Comparison of ENCODE assay signal across 1 cellular context in genomic region chr20:3767434-3768341, GRCh38.
TF ChIP-seq lines count a peak whose summit lies in the region.

TSS of gene ADISSP (minus strand) at chr20:3767753. CDS start at chr20:3760100, 7,653 bp downstream.

TF ChIP-seq in GM12878, 131 proteins besides CTCF, POLR2A, EP300 and RAD21 (continued from another document):
- TF ChIP-seq ZBTB40 (IDR thresholded peaks at IDR 0.05; ENCODE audit: borderline replicate concordance): 0 out of 2 replicates have a peak, but pooled peaks have one; percentile 26
- no peak for TF ChIP-seq ETV6 (conservative IDR thresholded peaks at IDR 0.05 in 1 of 2, IDR thresholded peaks at IDR 0.05 in 1 of 2; ENCODE audit: borderline replicate concordance in 1 of 2, low read depth in 1 of 2)
- TF ChIP-seq RELA (IDR thresholded peaks at IDR 0.05; ENCODE audit: borderline replicate concordance, partially characterized antibody): no peak
- no peak for TF ChIP-seq IRF4 (IDR thresholded peaks at IDR 0.05; ENCODE audit: low read depth, low read length)
- TF ChIP-seq CHD2 (IDR thresholded peaks at IDR 0.05; ENCODE audit: borderline replicate concordance, low read depth, low read length): peak; percentile 99
- TF ChIP-seq ASH2L (IDR thresholded peaks at IDR 0.05; ENCODE audit: borderline replicate concordance, low read depth): no peak
- TF ChIP-seq NR2C1 (IDR thresholded peaks at IDR 0.05): peak; percentile 40; the same call in 1 of the 2 replicates
- TF ChIP-seq SP1 (IDR thresholded peaks at IDR 0.05; ENCODE audit: low read depth, low read length): peak; percentile 73
- TF ChIP-seq BHLHE40 (IDR thresholded peaks at IDR 0.05; ENCODE audit: borderline replicate concordance in 1 of 2, low read depth in 2 of 2, low read length in 1 of 2): peak; percentile 93 to 98
- no peak for TF ChIP-seq ZNF622 (IDR thresholded peaks at IDR 0.05)
- peak; percentile 6; the same call in 1 of the 3 replicates for TF ChIP-seq POU2F2 (IDR thresholded peaks at IDR 0.05; ENCODE audit: borderline replicate concordance, low read depth, low read length)
- TF ChIP-seq, protein P1, sequence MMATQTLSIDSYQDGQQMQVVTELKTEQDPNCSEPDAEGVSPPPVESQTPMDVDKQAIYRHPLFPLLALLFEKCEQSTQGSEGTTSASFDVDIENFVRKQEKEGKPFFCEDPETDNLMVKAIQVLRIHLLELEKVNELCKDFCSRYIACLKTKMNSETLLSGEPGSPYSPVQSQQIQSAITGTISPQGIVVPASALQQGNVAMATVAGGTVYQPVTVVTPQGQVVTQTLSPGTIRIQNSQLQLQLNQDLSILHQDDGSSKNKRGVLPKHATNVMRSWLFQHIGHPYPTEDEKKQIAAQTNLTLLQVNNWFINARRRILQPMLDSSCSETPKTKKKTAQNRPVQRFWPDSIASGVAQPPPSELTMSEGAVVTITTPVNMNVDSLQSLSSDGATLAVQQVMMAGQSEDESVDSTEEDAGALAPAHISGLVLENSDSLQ (IDR thresholded peaks at IDR 0.05): peak; percentile 74; the same call in 1 of the 2 replicates
- TF ChIP-seq SMARCA5 (IDR thresholded peaks at IDR 0.05): no peak; the same call in 1 of the 2 replicates
- TF ChIP-seq NR2F1 (conservative IDR thresholded peaks at IDR 0.05): peak; percentile 55
- TF ChIP-seq NFIC (IDR thresholded peaks at IDR 0.05; ENCODE audit: low read depth, low read length): no peak
- 0 out of 2 replicates have a peak, but pooled peaks have one; percentile 28 for TF ChIP-seq ZNF687 (IDR thresholded peaks at IDR 0.05)
- TF ChIP-seq USF2 (IDR thresholded peaks at IDR 0.05; ENCODE audit: borderline replicate concordance, low read depth, low read length): peak; percentile 86
- TF ChIP-seq NBN (IDR thresholded peaks at IDR 0.05): 0 out of 2 replicates have a peak, but pooled peaks have one; percentile 22
- TF ChIP-seq YBX1 (IDR thresholded peaks at IDR 0.05): no peak
- 0 out of 2 replicates have a peak, but pooled peaks have one; percentile 12 for TF ChIP-seq YY1 (IDR thresholded peaks at IDR 0.05; ENCODE audit: low read depth, low read length)
- TF ChIP-seq RUNX3 (IDR thresholded peaks at IDR 0.05; ENCODE audit: low read length): 0 out of 2 replicates have a peak, but pooled peaks have one; percentile 15
- TF ChIP-seq BCL11A (IDR thresholded peaks at IDR 0.05; ENCODE audit: low read depth, low read length): no peak
- TF ChIP-seq, protein P2, sequence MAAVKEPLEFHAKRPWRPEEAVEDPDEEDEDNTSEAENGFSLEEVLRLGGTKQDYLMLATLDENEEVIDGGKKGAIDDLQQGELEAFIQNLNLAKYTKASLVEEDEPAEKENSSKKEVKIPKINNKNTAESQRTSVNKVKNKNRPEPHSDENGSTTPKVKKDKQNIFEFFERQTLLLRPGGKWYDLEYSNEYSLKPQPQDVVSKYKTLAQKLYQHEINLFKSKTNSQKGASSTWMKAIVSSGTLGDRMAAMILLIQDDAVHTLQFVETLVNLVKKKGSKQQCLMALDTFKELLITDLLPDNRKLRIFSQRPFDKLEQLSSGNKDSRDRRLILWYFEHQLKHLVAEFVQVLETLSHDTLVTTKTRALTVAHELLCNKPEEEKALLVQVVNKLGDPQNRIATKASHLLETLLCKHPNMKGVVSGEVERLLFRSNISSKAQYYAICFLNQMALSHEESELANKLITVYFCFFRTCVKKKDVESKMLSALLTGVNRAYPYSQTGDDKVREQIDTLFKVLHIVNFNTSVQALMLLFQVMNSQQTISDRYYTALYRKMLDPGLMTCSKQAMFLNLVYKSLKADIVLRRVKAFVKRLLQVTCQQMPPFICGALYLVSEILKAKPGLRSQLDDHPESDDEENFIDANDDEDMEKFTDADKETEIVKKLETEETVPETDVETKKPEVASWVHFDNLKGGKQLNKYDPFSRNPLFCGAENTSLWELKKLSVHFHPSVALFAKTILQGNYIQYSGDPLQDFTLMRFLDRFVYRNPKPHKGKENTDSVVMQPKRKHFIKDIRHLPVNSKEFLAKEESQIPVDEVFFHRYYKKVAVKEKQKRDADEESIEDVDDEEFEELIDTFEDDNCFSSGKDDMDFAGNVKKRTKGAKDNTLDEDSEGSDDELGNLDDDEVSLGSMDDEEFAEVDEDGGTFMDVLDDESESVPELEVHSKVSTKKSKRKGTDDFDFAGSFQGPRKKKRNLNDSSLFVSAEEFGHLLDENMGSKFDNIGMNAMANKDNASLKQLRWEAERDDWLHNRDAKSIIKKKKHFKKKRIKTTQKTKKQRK (IDR thresholded peaks at IDR 0.05; ENCODE audit: low read depth, low read length): no peak
- peak; percentile 44; the same call in 1 of the 2 replicates for TF ChIP-seq LARP7 (IDR thresholded peaks at IDR 0.05)
- no peak for TF ChIP-seq HSF1 (IDR thresholded peaks at IDR 0.05; ENCODE audit: low read depth, low read length)
- no peak for TF ChIP-seq PAX5 (IDR thresholded peaks at IDR 0.05; ENCODE audit: borderline replicate concordance, low read depth, low read length)
